Comparison of ENCODE assay signal across 15 cellular contexts in genomic region chr7:156865493-156865892, GRCh38.
"Had no signal": no experiment of that assay in that cellular context is flagged by ENCODE, and none has a peak within 500 bp of the region (broad histone marks: within the 10 kb centered on the region; RNA-seq: fewer than 3 reads in every experiment).

No MANE protein-coding gene starts in this region.

- ATAC-seq: gastrocnemius medialis, left lung, right lobe of liver had no signal

- H3K27ac ChIP-seq: ascending aorta, gastrocnemius medialis, left lung, prostate gland, right lobe of liver, upper lobe of left lung had no signal

- H3K9me3 ChIP-seq: gastrocnemius medialis, prostate gland, right lobe of liver had no signal

- H3K36me3 ChIP-seq: gastrocnemius medialis, prostate gland, right lobe of liver had no signal

- H3K4me1 ChIP-seq: ascending aorta, gastrocnemius medialis, left lung, prostate gland, right lobe of liver, upper lobe of left lung had no signal

- H3K27me3 ChIP-seq: ascending aorta, gastrocnemius medialis, left lung, right lobe of liver, upper lobe of left lung had no signal

- DNase-seq: activated CD4-positive, alpha-beta memory T cell treated with anti-CD3 and anti-CD28 coated beads for 36 hours; activated CD4-positive, alpha-beta T cell treated with anti-CD3 and anti-CD28 coated beads for 1 hour; cortex of kidney; effector CD8-positive, alpha-beta T cell; gastrocnemius medialis; left lung; mesenchymal stem cell; occipital lobe; right lobe of liver; stimulated activated CD4-positive, alpha-beta T cell treated with anti-CD3 and anti-CD28 coated beads, Interleukin-1b, Interleukin-23, amount 100 ng/mL, for 48 hours; stimulated activated naive B cell treated with anti-CD40 and anti-IgM and Interleukin-4, amounts not matched to agents 10 μg/mL and 1 μg/mL and 100 μg/mL, for 72 hours; substantia nigra; upper lobe of left lung had no signal

- H3K4me3 ChIP-seq: ascending aorta, gastrocnemius medialis, left lung, prostate gland, right lobe of liver, upper lobe of left lung had no signal
